Comparison of ENCODE assay signal across 2 cellular contexts in genomic region chr12:62254967-62255366, GRCh38.
A peak's percentile ranks its signal among the peaks of the same experiment; 100 is the strongest.
TF ChIP-seq lines count a peak whose summit lies in the region.

No MANE protein-coding gene starts in this region.

TF ChIP-seq in A549, 52 proteins besides CTCF, POLR2A, EP300 and RAD21 (continued from another document):
- no peak for TF ChIP-seq E2F6 (IDR thresholded peaks at IDR 0.05; ENCODE audit: borderline replicate concordance, low read depth)

TF ChIP-seq in K562, 482 proteins besides CTCF, POLR2A, EP300 and RAD21 (continued from another document):
- TF ChIP-seq ELK1 (CRISPR knock-in tag; IDR thresholded peaks at IDR 0.05) (no peak), MAFF (IDR thresholded peaks at IDR 0.05; ENCODE audit: low read length) (peak; percentile 12; the same call in 1 of the 2 replicates), ZNF175 (CRISPR knock-in tag; IDR thresholded peaks at IDR 0.05; ENCODE audit: low read depth) (no peak), MAFG (tag; conservative IDR thresholded peaks at IDR 0.05) (peak; percentile 67), C11orf30 (IDR thresholded peaks at IDR 0.05; ENCODE audit: low read depth) (peak; percentile 84), ZNF316 (IDR thresholded peaks at IDR 0.05) (peak; percentile 95)
TF ChIP-seq in K562: peak in this region for 4.
